ENCODE assay signal across 1 cellular context in the genomic region with DNA sequence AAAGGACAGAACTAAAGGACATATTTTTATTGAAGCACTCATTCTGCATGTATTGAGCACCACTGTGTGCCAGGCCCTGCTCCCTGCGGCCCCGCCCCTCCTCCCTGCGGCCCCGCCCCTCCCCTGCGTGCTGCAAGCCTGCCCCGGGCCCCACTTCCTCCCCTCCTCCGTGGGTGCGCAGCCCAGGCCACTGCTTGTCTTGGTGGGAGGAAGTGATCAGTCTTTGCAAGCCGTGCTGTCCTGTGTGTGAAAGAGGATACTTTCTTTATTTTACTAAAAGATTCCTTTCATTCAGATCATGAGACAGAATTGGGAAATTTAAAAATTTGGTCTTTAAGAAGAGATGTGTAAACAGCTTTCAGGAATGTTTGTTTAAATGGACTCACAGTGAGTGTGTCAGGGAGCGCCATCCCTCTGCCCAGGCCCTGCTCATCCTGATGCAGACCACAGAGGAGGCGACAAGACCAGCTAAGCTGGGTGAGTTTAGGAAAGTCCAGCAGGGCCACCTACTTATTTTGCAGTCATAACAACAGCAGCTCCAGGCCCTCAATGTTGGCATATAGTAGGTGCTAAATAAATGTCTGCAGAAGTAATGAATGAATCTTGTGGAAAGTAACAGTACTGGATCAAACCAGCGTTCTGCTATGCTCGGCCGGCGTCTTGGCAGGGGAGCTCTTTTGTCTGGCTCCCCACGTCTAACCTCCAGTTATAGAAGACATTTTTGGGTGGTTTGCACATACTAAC.
TF ChIP-seq lines count a peak whose summit lies in the region.

No MANE protein-coding gene starts in this region.

TF ChIP-seq in K562, 482 proteins besides CTCF, POLR2A, EP300 and RAD21 (continued from another document):
- TF ChIP-seq, protein P1, sequence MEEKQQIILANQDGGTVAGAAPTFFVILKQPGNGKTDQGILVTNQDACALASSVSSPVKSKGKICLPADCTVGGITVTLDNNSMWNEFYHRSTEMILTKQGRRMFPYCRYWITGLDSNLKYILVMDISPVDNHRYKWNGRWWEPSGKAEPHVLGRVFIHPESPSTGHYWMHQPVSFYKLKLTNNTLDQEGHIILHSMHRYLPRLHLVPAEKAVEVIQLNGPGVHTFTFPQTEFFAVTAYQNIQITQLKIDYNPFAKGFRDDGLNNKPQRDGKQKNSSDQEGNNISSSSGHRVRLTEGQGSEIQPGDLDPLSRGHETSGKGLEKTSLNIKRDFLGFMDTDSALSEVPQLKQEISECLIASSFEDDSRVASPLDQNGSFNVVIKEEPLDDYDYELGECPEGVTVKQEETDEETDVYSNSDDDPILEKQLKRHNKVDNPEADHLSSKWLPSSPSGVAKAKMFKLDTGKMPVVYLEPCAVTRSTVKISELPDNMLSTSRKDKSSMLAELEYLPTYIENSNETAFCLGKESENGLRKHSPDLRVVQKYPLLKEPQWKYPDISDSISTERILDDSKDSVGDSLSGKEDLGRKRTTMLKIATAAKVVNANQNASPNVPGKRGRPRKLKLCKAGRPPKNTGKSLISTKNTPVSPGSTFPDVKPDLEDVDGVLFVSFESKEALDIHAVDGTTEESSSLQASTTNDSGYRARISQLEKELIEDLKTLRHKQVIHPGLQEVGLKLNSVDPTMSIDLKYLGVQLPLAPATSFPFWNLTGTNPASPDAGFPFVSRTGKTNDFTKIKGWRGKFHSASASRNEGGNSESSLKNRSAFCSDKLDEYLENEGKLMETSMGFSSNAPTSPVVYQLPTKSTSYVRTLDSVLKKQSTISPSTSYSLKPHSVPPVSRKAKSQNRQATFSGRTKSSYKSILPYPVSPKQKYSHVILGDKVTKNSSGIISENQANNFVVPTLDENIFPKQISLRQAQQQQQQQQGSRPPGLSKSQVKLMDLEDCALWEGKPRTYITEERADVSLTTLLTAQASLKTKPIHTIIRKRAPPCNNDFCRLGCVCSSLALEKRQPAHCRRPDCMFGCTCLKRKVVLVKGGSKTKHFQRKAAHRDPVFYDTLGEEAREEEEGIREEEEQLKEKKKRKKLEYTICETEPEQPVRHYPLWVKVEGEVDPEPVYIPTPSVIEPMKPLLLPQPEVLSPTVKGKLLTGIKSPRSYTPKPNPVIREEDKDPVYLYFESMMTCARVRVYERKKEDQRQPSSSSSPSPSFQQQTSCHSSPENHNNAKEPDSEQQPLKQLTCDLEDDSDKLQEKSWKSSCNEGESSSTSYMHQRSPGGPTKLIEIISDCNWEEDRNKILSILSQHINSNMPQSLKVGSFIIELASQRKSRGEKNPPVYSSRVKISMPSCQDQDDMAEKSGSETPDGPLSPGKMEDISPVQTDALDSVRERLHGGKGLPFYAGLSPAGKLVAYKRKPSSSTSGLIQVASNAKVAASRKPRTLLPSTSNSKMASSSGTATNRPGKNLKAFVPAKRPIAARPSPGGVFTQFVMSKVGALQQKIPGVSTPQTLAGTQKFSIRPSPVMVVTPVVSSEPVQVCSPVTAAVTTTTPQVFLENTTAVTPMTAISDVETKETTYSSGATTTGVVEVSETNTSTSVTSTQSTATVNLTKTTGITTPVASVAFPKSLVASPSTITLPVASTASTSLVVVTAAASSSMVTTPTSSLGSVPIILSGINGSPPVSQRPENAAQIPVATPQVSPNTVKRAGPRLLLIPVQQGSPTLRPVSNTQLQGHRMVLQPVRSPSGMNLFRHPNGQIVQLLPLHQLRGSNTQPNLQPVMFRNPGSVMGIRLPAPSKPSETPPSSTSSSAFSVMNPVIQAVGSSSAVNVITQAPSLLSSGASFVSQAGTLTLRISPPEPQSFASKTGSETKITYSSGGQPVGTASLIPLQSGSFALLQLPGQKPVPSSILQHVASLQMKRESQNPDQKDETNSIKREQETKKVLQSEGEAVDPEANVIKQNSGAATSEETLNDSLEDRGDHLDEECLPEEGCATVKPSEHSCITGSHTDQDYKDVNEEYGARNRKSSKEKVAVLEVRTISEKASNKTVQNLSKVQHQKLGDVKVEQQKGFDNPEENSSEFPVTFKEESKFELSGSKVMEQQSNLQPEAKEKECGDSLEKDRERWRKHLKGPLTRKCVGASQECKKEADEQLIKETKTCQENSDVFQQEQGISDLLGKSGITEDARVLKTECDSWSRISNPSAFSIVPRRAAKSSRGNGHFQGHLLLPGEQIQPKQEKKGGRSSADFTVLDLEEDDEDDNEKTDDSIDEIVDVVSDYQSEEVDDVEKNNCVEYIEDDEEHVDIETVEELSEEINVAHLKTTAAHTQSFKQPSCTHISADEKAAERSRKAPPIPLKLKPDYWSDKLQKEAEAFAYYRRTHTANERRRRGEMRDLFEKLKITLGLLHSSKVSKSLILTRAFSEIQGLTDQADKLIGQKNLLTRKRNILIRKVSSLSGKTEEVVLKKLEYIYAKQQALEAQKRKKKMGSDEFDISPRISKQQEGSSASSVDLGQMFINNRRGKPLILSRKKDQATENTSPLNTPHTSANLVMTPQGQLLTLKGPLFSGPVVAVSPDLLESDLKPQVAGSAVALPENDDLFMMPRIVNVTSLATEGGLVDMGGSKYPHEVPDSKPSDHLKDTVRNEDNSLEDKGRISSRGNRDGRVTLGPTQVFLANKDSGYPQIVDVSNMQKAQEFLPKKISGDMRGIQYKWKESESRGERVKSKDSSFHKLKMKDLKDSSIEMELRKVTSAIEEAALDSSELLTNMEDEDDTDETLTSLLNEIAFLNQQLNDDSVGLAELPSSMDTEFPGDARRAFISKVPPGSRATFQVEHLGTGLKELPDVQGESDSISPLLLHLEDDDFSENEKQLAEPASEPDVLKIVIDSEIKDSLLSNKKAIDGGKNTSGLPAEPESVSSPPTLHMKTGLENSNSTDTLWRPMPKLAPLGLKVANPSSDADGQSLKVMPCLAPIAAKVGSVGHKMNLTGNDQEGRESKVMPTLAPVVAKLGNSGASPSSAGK (IDR thresholded peaks at IDR 0.05), result no peak
- TF ChIP-seq, protein P2, sequence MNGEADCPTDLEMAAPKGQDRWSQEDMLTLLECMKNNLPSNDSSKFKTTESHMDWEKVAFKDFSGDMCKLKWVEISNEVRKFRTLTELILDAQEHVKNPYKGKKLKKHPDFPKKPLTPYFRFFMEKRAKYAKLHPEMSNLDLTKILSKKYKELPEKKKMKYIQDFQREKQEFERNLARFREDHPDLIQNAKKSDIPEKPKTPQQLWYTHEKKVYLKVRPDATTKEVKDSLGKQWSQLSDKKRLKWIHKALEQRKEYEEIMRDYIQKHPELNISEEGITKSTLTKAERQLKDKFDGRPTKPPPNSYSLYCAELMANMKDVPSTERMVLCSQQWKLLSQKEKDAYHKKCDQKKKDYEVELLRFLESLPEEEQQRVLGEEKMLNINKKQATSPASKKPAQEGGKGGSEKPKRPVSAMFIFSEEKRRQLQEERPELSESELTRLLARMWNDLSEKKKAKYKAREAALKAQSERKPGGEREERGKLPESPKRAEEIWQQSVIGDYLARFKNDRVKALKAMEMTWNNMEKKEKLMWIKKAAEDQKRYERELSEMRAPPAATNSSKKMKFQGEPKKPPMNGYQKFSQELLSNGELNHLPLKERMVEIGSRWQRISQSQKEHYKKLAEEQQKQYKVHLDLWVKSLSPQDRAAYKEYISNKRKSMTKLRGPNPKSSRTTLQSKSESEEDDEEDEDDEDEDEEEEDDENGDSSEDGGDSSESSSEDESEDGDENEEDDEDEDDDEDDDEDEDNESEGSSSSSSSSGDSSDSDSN (IDR thresholded peaks at IDR 0.05; ENCODE audit: borderline replicate concordance in 1 of 2, low read depth in 2 of 2, low read length in 2 of 2), result no peak
- TF ChIP-seq ZNF584 (CRISPR knock-in tag; IDR thresholded peaks at IDR 0.05; ENCODE audit: low read depth) (no peak), SPI1 (IDR thresholded peaks at IDR 0.05; ENCODE audit: borderline replicate concordance, low read depth, low read length) (peak; percentile 88), ZNF140 (CRISPR knock-in tag; IDR thresholded peaks at IDR 0.05) (no peak), ZKSCAN8 (CRISPR knock-in tag; IDR thresholded peaks at IDR 0.05) (peak; percentile 99), ETV5 (CRISPR knock-in tag; IDR thresholded peaks at IDR 0.05; ENCODE audit: low read depth) (no peak), SMARCA5 (IDR thresholded peaks at IDR 0.05) (no peak), ZC3H8 (IDR thresholded peaks at IDR 0.05) (no peak), RUNX1 (IDR thresholded peaks at IDR 0.05; ENCODE audit: low read depth) (no peak), ZNF316 (IDR thresholded peaks at IDR 0.05) (no peak), ATF1 (CRISPR knock-in tag; IDR thresholded peaks at IDR 0.05) (no peak), ATF1 (tag; IDR thresholded peaks at IDR 0.05) (no peak), NFYB (IDR thresholded peaks at IDR 0.05; ENCODE audit: extremely low read depth, insufficient read length) (no peak), POU5F1 (IDR thresholded peaks at IDR 0.05; ENCODE audit: borderline replicate concordance, low read depth, low read length, partially characterized antibody) (no peak), DDX20 (tag; IDR thresholded peaks at IDR 0.05; ENCODE audit: low read depth) (no peak), FOSL1 (tag; conservative IDR thresholded peaks at IDR 0.05) (no peak), CEBPG (CRISPR knock-in tag; IDR thresholded peaks at IDR 0.05) (no peak), CEBPG (tag; conservative IDR thresholded peaks at IDR 0.05 in 1 of 2, IDR thresholded peaks at IDR 0.05 in 1 of 2) (no peak), ZNF445 (CRISPR knock-in tag; IDR thresholded peaks at IDR 0.05; ENCODE audit: low read depth) (no peak), ZNF354B (CRISPR knock-in tag; IDR thresholded peaks at IDR 0.05) (no peak), NRF1 (conservative IDR thresholded peaks at IDR 0.05 in 1 of 2, IDR thresholded peaks at IDR 0.05 in 1 of 2) (peak in 1 of 2 experiments; percentile 41; a peak in 3 of 4 replicates), ZNF232 (CRISPR knock-in tag; IDR thresholded peaks at IDR 0.05) (no peak), ZNF24 (IDR thresholded peaks at IDR 0.05) (peak; percentile 71), HMGN3 (IDR thresholded peaks at IDR 0.05; ENCODE audit: borderline replicate concordance, extremely low read depth, insufficient read length, low read depth, low read length) (no peak), TAF7 (tag; IDR thresholded peaks at IDR 0.05) (no peak), TAF1 (IDR thresholded peaks at IDR 0.05; ENCODE audit: control insufficient read depth, extremely low read depth, insufficient read depth, low read length, severe bottlenecking) (no peak), ZNF121 (CRISPR knock-in tag; conservative IDR thresholded peaks at IDR 0.05) (no peak), ZNF175 (CRISPR knock-in tag; IDR thresholded peaks at IDR 0.05; ENCODE audit: low read depth) (no peak), ZNF146 (CRISPR knock-in tag; IDR thresholded peaks at IDR 0.05; ENCODE audit: unreplicated experiment) (no peak), MCM7 (IDR thresholded peaks at IDR 0.05) (no peak), OTX1 (CRISPR knock-in tag; IDR thresholded peaks at IDR 0.05) (no peak)
- TF ChIP-seq, protein P3, sequence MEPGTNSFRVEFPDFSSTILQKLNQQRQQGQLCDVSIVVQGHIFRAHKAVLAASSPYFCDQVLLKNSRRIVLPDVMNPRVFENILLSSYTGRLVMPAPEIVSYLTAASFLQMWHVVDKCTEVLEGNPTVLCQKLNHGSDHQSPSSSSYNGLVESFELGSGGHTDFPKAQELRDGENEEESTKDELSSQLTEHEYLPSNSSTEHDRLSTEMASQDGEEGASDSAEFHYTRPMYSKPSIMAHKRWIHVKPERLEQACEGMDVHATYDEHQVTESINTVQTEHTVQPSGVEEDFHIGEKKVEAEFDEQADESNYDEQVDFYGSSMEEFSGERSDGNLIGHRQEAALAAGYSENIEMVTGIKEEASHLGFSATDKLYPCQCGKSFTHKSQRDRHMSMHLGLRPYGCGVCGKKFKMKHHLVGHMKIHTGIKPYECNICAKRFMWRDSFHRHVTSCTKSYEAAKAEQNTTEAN (CRISPR knock-in tag; IDR thresholded peaks at IDR 0.05), result no peak
- TF ChIP-seq, protein P4, sequence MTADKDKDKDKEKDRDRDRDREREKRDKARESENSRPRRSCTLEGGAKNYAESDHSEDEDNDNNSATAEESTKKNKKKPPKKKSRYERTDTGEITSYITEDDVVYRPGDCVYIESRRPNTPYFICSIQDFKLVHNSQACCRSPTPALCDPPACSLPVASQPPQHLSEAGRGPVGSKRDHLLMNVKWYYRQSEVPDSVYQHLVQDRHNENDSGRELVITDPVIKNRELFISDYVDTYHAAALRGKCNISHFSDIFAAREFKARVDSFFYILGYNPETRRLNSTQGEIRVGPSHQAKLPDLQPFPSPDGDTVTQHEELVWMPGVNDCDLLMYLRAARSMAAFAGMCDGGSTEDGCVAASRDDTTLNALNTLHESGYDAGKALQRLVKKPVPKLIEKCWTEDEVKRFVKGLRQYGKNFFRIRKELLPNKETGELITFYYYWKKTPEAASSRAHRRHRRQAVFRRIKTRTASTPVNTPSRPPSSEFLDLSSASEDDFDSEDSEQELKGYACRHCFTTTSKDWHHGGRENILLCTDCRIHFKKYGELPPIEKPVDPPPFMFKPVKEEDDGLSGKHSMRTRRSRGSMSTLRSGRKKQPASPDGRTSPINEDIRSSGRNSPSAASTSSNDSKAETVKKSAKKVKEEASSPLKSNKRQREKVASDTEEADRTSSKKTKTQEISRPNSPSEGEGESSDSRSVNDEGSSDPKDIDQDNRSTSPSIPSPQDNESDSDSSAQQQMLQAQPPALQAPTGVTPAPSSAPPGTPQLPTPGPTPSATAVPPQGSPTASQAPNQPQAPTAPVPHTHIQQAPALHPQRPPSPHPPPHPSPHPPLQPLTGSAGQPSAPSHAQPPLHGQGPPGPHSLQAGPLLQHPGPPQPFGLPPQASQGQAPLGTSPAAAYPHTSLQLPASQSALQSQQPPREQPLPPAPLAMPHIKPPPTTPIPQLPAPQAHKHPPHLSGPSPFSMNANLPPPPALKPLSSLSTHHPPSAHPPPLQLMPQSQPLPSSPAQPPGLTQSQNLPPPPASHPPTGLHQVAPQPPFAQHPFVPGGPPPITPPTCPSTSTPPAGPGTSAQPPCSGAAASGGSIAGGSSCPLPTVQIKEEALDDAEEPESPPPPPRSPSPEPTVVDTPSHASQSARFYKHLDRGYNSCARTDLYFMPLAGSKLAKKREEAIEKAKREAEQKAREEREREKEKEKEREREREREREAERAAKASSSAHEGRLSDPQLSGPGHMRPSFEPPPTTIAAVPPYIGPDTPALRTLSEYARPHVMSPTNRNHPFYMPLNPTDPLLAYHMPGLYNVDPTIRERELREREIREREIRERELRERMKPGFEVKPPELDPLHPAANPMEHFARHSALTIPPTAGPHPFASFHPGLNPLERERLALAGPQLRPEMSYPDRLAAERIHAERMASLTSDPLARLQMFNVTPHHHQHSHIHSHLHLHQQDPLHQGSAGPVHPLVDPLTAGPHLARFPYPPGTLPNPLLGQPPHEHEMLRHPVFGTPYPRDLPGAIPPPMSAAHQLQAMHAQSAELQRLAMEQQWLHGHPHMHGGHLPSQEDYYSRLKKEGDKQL (CRISPR knock-in tag; IDR thresholded peaks at IDR 0.05; ENCODE audit: borderline replicate concordance), result no peak
